In the genomic region with DNA sequence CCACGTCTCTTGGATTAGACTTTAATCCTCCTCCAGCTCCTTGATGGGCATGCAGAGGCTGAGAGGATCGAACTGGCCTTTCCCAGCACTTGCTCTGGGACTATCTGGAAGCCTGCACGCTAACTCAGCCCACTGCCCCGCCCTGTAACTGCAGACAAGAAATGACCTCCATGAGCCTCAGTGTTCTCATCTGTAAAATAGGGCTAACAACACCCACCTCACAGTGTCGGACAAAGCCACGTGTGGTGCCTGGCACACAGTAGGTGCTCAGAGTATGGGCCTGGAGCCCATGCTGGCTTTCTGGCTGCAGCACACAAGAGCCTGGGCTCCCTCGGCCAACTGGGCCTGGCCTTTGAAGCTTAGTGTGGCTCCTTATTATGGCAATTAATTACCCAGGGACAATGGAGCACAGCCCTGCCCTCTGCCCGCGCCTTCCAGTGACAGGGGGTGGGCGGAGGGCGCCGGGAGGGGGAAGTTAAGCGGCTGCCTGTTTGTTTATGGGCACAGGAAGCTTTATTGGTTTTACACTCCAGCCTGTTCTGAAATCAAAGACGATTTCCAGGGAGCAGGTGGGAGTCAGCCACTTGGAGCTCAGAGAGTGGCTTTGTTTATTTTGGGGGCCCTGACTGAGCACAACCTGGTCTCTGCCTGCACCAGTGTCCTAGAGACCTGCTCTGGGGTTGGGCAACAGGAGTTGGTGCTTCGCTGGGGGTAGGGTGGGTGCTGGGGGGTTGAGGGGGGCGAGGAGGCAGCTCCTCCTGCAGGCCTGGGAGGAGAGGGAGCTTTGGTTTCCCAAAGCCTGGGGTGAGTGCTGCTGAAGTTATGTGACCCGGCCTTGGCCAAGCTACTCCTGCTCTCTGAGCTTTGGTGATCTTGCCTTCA, we compare ENCODE assay signal across 16 cellular contexts. TPM values are rescaled to one million over a fixed set of nuclear protein-coding genes. Genes with fewer than 3 reads are reported as not detected.
"Had no signal": no experiment of that assay in that cellular context is flagged by ENCODE, and none has a peak within 500 bp of the region (broad histone marks: within the 10 kb centered on the region; RNA-seq: fewer than 3 reads in every experiment).

No MANE protein-coding gene starts in this region.

- H3K4me1 ChIP-seq: esophagus muscularis mucosa, sigmoid colon had no signal

- H3K36me3 ChIP-seq: esophagus muscularis mucosa, sigmoid colon, transverse colon had no signal

- FAIRE-seq: astrocyte had no signal

- H3K4me3 ChIP-seq: dorsolateral prefrontal cortex, esophagus muscularis mucosa, sigmoid colon, transverse colon had no signal

- H3K9me3 ChIP-seq: esophagus muscularis mucosa, sigmoid colon, transverse colon had no signal

- DNase-seq: activated CD4-positive, alpha-beta T cell treated with anti-CD3 and anti-CD28 coated beads for 36 hours; activated naive CD4-positive, alpha-beta T cell treated with Interleukin-2 at 50 U/mL for 16 hours; dorsolateral prefrontal cortex; hypothalamus; natural killer cell; sigmoid colon; stimulated activated CD4-positive, alpha-beta T cell treated with anti-CD3 and anti-CD28 coated beads, Interleukin-2, amount 100 ng/mL, for 24 hours; stimulated activated naive B cell treated with anti-CD40 and anti-IgM and Interleukin-4, amounts not matched to agents 10 μg/mL and 1 μg/mL and 100 μg/mL, for 72 hours; substantia nigra; transverse colon had no signal

- H3K27ac ChIP-seq: dorsolateral prefrontal cortex, esophagus muscularis mucosa, sigmoid colon, transverse colon had no signal

- ATAC-seq: activated CD4-positive, alpha-beta T cell treated with anti-CD3 and anti-CD28 coated beads for 36 hours; natural killer cell; stimulated activated naive B cell treated with anti-CD40 and anti-IgM and Interleukin-4, amounts not matched to agents 10 μg/mL and 1 μg/mL and 100 μg/mL, for 72 hours had no signal

RNA-seq across cellular contexts. Expression of a gene that starts 31.0 kb away (rescaled TPM):
- total RNA-seq: activated CD4-positive, alpha-beta T cell treated with anti-CD3 and anti-CD28 coated beads for 36 hours; esophagus muscularis mucosa; fibroblast of villous mesenchyme; lung microvascular endothelial cell; natural killer cell; omental fat pad; pulmonary artery endothelial cell; sigmoid colon; transverse colon had no signal
- polyA plus RNA-seq: sigmoid colon had no signal
